In the genomic region with DNA sequence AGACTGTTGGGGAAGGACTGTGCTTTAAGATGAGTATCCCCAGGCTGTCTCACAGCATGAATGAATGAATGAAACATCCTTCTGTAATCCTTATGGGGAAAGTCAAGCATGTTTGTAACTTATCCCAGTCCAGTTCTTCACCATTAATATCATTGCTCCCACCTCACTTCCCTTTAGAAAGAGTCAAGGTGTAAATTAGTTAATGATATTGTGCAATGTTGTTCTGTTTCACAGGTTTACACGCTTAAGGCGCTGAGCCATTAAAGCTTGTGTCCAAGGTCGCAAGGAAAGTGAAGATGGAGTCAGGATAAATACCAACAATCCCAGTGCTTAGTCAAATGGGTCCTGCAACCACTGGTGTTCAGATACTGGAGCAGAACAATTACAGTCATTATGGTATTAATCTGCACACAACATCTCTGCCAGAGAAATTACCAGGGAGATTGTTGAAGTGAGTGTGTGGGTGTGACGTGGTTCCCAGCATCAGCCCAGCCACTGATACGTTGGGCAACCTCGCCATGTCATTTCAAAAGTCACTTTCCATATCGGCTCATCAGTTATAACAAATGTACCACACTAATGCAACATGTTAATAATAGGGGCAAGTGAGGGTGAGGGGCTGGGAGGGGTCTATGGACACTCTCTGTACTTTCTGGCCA, we compare ENCODE assay signal across 11 cellular contexts. TPM values are rescaled to one million over a fixed set of nuclear protein-coding genes. Genes with fewer than 3 reads are reported as not detected.
DNase-seq lines count a peak whose midpoint lies in the region; ATAC-seq and TF ChIP-seq lines count a peak whose summit lies in the region.
"Had no signal": no experiment of that assay in that cellular context is flagged by ENCODE, and none has a peak within 500 bp of the region (broad histone marks: within the 10 kb centered on the region; RNA-seq: fewer than 3 reads in every experiment).

No MANE protein-coding gene starts in this region.

- peaks cover 3% of the 10 kb centered on the region for H3K79me1 ChIP-seq in mesendoderm (ENCODE audit: low read length)

- H2BK5ac ChIP-seq in mesendoderm (ENCODE audit: low read length), result no peak overlapping the region

- H3K36me3 Mint-ChIP-seq in activated T-cell treated with anti-CD3 and anti-CD28 coated beads, Interleukin-2, amount 50 U/mL, for 72 hours (ENCODE audit: insufficient read depth in 2 of 2), result peaks cover 0 to 2% of the 10 kb centered on the region in 2 donors
- H3K36me3 Mint-ChIP-seq in glutamatergic neuron (ENCODE audit: unreplicated experiment), result no peaks in the 10 kb centered on the region

- 81 to 85% (median 83%) methylated on average over 7 of the region's 7 CpGs for WGBS in stomach, 5 donors
- WGBS in mesendoderm (ENCODE audit: extremely low coverage, insufficient coverage, low lambda C conversion rate), result no CpG with 5 or more reads among the region's 7 CpGs

- H3K4me3 Mint-ChIP-seq in activated T-cell treated with anti-CD3 and anti-CD28 coated beads, Interleukin-2, amount 50 U/mL, for 72 hours, result peak overlapping the region; percentile 26 to 41
- H3K4me3 Mint-ChIP-seq in glutamatergic neuron (ENCODE audit: unreplicated experiment), result peak overlapping the region; percentile 75

- TF ChIP-seq CTCF in glutamatergic neuron (IDR thresholded peaks at IDR 0.05; ENCODE audit: partially characterized antibody, unreplicated experiment) (no peak), stomach (IDR thresholded peaks at IDR 0.05) (no peak)

- H3K36me3 ChIP-seq in SK-N-MC (ENCODE audit: insufficient read depth, low read length) (peaks cover 13% of the 10 kb centered on the region), stomach (no peaks in the 10 kb centered on the region), mesendoderm (ENCODE audit: control insufficient read depth, insufficient read depth, low read length) (no peaks in the 10 kb centered on the region)

- H3K9ac ChIP-seq in SK-N-MC (ENCODE audit: insufficient read length) (no peak overlapping the region), mesendoderm (ENCODE audit: low read length) (no peak overlapping the region)

- no peak overlapping the region for H3K23ac ChIP-seq in mesendoderm (ENCODE audit: low read length)

- no peak overlapping the region for H3K18ac ChIP-seq in mesendoderm (ENCODE audit: low read length)

- H4K8ac ChIP-seq in mesendoderm (ENCODE audit: low read depth, low read length), result no peak overlapping the region

- no peak overlapping the region for H3K4me2 ChIP-seq in mesendoderm (ENCODE audit: low read length)

- intact Hi-C loops in stomach (cut with DNase I; ENCODE audit: low total_unique reads), result loop anchor here (10.0 kb wide), 3 partner anchors 133 to 247 kb away; no protein-coding TSS in a partner anchor

- H3K9me3 ChIP-seq in SK-N-MC (ENCODE audit: low read depth, low read length), result no peaks in the 10 kb centered on the region
- no peaks in the 10 kb centered on the region for H3K9me3 ChIP-seq in stomach

- H3K27me3 ChIP-seq in stomach (peaks cover 0 to 31% (median 0%) of the 10 kb centered on the region in 3 donors), mesendoderm (ENCODE audit: insufficient read depth, low read length, poor library complexity) (peaks cover 10% of the 10 kb centered on the region)

- H3K27ac Mint-ChIP-seq in activated T-cell treated with anti-CD3 and anti-CD28 coated beads, Interleukin-2, amount 50 U/mL, for 72 hours, result no peak overlapping the region
- H3K27ac Mint-ChIP-seq in glutamatergic neuron (ENCODE audit: unreplicated experiment), result no peak overlapping the region

- peaks cover 14 to 38% (median 30%) of the 10 kb centered on the region in 4 donors for H3K4me1 ChIP-seq in stomach
- peaks cover 2% of the 10 kb centered on the region for H3K4me1 ChIP-seq in mesendoderm (ENCODE audit: control insufficient read depth, low read depth, low read length)

- H3K9me3 Mint-ChIP-seq in activated T-cell treated with anti-CD3 and anti-CD28 coated beads, Interleukin-2, amount 50 U/mL, for 72 hours, result no peaks in the 10 kb centered on the region
- H3K9me3 Mint-ChIP-seq in glutamatergic neuron (ENCODE audit: unreplicated experiment), result peaks cover 15% of the 10 kb centered on the region

- H3K4ac ChIP-seq in mesendoderm (ENCODE audit: low read depth, low read length), result no peak overlapping the region

- TF ChIP-seq POLR2A in stomach (IDR thresholded peaks at IDR 0.05), result no peak

- peaks cover 74% of the 10 kb centered on the region for H3K27me3 Mint-ChIP-seq in activated T-cell treated with anti-CD3 and anti-CD28 coated beads, Interleukin-2, amount 50 U/mL, for 72 hours (ENCODE audit: low read depth)
- peaks cover 3% of the 10 kb centered on the region for H3K27me3 Mint-ChIP-seq in glutamatergic neuron (ENCODE audit: unreplicated experiment)

- no peak overlapping the region for H2AK5ac ChIP-seq in mesendoderm (ENCODE audit: low read length)

- peaks cover 5% of the 10 kb centered on the region for H3K79me2 ChIP-seq in mesendoderm (ENCODE audit: control insufficient read depth, insufficient read depth, low read length)

- no peak for TF ChIP-seq EP300 in stomach (IDR thresholded peaks at IDR 0.05)

- H3K27ac ChIP-seq in SK-N-MC (peak overlapping the region; percentile 85), stomach (peak overlapping the region; percentile 88 to 97 (median 91)), mesendoderm (ENCODE audit: low read depth, low read length) (no peak overlapping the region)

- H2BK120ac ChIP-seq in mesendoderm (ENCODE audit: low read depth, low read length), result no peak overlapping the region

- peaks cover 28% of the 10 kb centered on the region for H3K4me1 Mint-ChIP-seq in activated T-cell treated with anti-CD3 and anti-CD28 coated beads, Interleukin-2, amount 50 U/mL, for 72 hours (ENCODE audit: low read depth)
- H3K4me1 Mint-ChIP-seq in glutamatergic neuron (ENCODE audit: low read depth, unreplicated experiment), result peaks cover 9% of the 10 kb centered on the region

- DNase-seq in activated T-cell treated with anti-CD3 and anti-CD28 coated beads, Interleukin-2, amount 50 U/mL, for 72 hours, result peak in 1 of 2 donors; percentile 4
- DNase-seq in activated T-cell treated with anti-CD3 and anti-CD28 coated beads for 4 hours (no peak), SK-N-MC (ENCODE audit: low read depth, low spot score) (no peak), glutamatergic neuron (no peak), stomach (no peak), mesendoderm (no peak), AG20443 (ENCODE audit: low spot score) (no peak), AG08396 (ENCODE audit: low spot score) (no peak)
- DNase-seq: amniotic stem cell, midbrain had no signal

- ATAC-seq in activated T-cell treated with anti-CD3 and anti-CD28 coated beads, Interleukin-2, amount 50 U/mL, for 72 hours (replicated peaks in 1 of 2), result no peak
- ATAC-seq: Right ventricle myocardium inferior had no signal

- no peak overlapping the region for H3K56ac ChIP-seq in mesendoderm (ENCODE audit: low read length)

- no peak overlapping the region for H2BK15ac ChIP-seq in mesendoderm (replicated peaks; ENCODE audit: low read depth)

- H4K5ac ChIP-seq in mesendoderm (ENCODE audit: low read length), result no peak overlapping the region

- H3K4me3 ChIP-seq in SK-N-MC, result peak overlapping the region; percentile 86; the same call in 1 of the 2 replicates
- no peak overlapping the region for H3K4me3 ChIP-seq in stomach
- H3K4me3 ChIP-seq in mesendoderm (ENCODE audit: low read length), result no peak overlapping the region

RNA-seq across cellular contexts. Expression of a gene that starts 1.5 kb away (rescaled TPM):
- under 1 TPM; 0.43 to 0.97 TPM for total RNA-seq in activated T-cell treated with anti-CD3 and anti-CD28 coated beads, Interleukin-2, amount 50 U/mL, for 72 hours
- 23.1 TPM for total RNA-seq in glutamatergic neuron (ENCODE audit: unreplicated experiment)
- 100 to 1,000 TPM in 3 of 5 donors, 10 to 100 TPM in 2; 53.8 to 233 (median 129) TPM for total RNA-seq in stomach
- 10 to 100 TPM in 2 of 3 donors, 1 to 10 TPM in 1; 6.8 to 18.1 (median 13.7) TPM for polyA plus RNA-seq in stomach
- 30.7 TPM for polyA plus RNA-seq in mesendoderm (2013, experiment 1 of 2)
- polyA plus RNA-seq in mesendoderm (2013, experiment 2 of 2), result 31.3 TPM

Comparison
In these comparisons a context has a peak if more than half of its experiments do, and no peak if none do; other contexts are left out.
1. RNA of a gene that starts 1.5 kb away (total RNA-seq): 53.8 to 233 TPM in stomach and 23.1 TPM in glutamatergic neuron (single experiment); 0.43 to 0.97 TPM in activated T-cell treated with anti-CD3 and anti-CD28 coated beads, Interleukin-2, amount 50 U/mL, for 72 hours; every median in the first group is over 10 times any median in the second.